ENCODE assay signal across 8 cellular contexts in genomic region chr9:121055642-121056143, GRCh38. TPM values are rescaled to one million over a fixed set of nuclear protein-coding genes. Genes with fewer than 3 reads are reported as not detected.
DNase-seq lines count a peak whose midpoint lies in the region; ATAC-seq, FAIRE-seq and TF ChIP-seq lines count a peak whose summit lies in the region.

No MANE protein-coding gene starts in this region.

- no peaks in the 10 kb centered on the region for H3K27me3 ChIP-seq in transverse colon

- H3K27ac ChIP-seq in transverse colon: no peak overlapping the region

- no peaks in the 10 kb centered on the region for H3K9me3 Mint-ChIP-seq in effector memory CD8-positive, alpha-beta T cell
- no peaks in the 10 kb centered on the region for H3K9me3 Mint-ChIP-seq in neural crest cell

- no peaks in the 10 kb centered on the region for H3K36me3 ChIP-seq in transverse colon

- H3K27me3 Mint-ChIP-seq in effector memory CD8-positive, alpha-beta T cell: no peaks in the 10 kb centered on the region
- no peaks in the 10 kb centered on the region for H3K27me3 Mint-ChIP-seq in neural crest cell (ENCODE audit: low read depth)

- in situ Hi-C loops in transverse colon (cut with MboI; ENCODE audit: low pct_ligation_motif_present in 1 of 4, low pct_unique_long_range_greater_than_20kb in 1 of 4, low sequenced_read_pairs in 3 of 4): loop anchor here in 1 of 4 donors (25.0 kb wide), 1 partner anchor 293 kb away; no protein-coding TSS in a partner anchor

- no peaks in the 10 kb centered on the region for H3K36me3 Mint-ChIP-seq in effector memory CD8-positive, alpha-beta T cell (ENCODE audit: insufficient read depth)
- peaks cover 3% of the 10 kb centered on the region for H3K36me3 Mint-ChIP-seq in neural crest cell (ENCODE audit: low read depth)

- H3K9me3 ChIP-seq in transverse colon: no peaks in the 10 kb centered on the region

- H3K4me3 Mint-ChIP-seq in effector memory CD8-positive, alpha-beta T cell: no peak overlapping the region
- H3K4me3 Mint-ChIP-seq in neural crest cell: no peak overlapping the region

- 100% methylated on average over 2 of the region's 2 CpGs; no CpG with 5 or more reads in 1 of the 2 donors for WGBS in transverse colon (ENCODE audit: low coverage in 1 of 2), 2 donors

- H3K4me3 ChIP-seq in transverse colon: no peak overlapping the region

- DNase-seq in GM10266 (ENCODE audit: extremely low spot score) (no peak), neural crest cell (ENCODE audit: low read depth, low spot score) (no peak), transverse colon (no peak), HPDE6-E6E7 (ENCODE audit: extremely low spot score) (no peak), GF-D8 (lab: John Stamatoyannopoulos, UW) (no peak), RCC 7860 (ENCODE audit: low spot score) (no peak)
- no peak for DNase-seq in effector memory CD8-positive, alpha-beta T cell

- TF ChIP-seq CTCF in GM10266 (IDR thresholded peaks at IDR 0.05; ENCODE audit: control insufficient read depth, insufficient read depth, low read depth, missing control alignments) (peak; percentile 22), LNCAP (IDR thresholded peaks at IDR 0.05) (peak; percentile 37), neural crest cell (conservative IDR thresholded peaks at IDR 0.05) (peak; percentile 42), transverse colon (IDR thresholded peaks at IDR 0.05) (peak in 2 of 5 experiments; percentile 32 to 41)

- TF ChIP-seq EP300 in transverse colon (IDR thresholded peaks at IDR 0.05; ENCODE audit: low read depth): no peak

- FAIRE-seq in RCC 7860 (lab: Jason Lieb, UNC): no peak

- no peak overlapping the region for H3K27ac Mint-ChIP-seq in effector memory CD8-positive, alpha-beta T cell
- no peak overlapping the region for H3K27ac Mint-ChIP-seq in neural crest cell (ENCODE audit: unreplicated experiment)

- peaks cover 0 to 3% (median 0%) of the 10 kb centered on the region in 4 donors for H3K4me1 ChIP-seq in transverse colon

- TF ChIP-seq POLR2A in transverse colon (IDR thresholded peaks at IDR 0.05): no peak

- no peaks in the 10 kb centered on the region for H3K4me1 Mint-ChIP-seq in effector memory CD8-positive, alpha-beta T cell (ENCODE audit: low read depth in 2 of 2)
- H3K4me1 Mint-ChIP-seq in neural crest cell: no peaks in the 10 kb centered on the region

- ATAC-seq in effector memory CD8-positive, alpha-beta T cell (replicated peaks): peak; percentile 56

- intact Hi-C loops in transverse colon (cut with DNase I; ENCODE audit: low total_unique reads): loop anchor here (10.0 kb wide), 1 partner anchor 301 kb away; no protein-coding TSS in a partner anchor

RNA-seq across cellular contexts. Expression of gene C5, which starts 5.6 kb away (rescaled TPM):
- 8.3 and 9.4 TPM in 2 replicates for total RNA-seq in neural crest cell
- total RNA-seq in transverse colon: 1 to 10 TPM in 3 of 4 donors, under 1 TPM in 1; 0.20 to 3.4 (median 1.9) TPM

RNA-seq across cellular contexts. Expression of gene CNTRL, which starts 19.1 kb away (rescaled TPM):
- 27.6 and 31.4 TPM in 2 replicates for total RNA-seq in neural crest cell
- total RNA-seq in transverse colon: 10 to 100 TPM in 2 of 4 donors, 1 to 10 TPM in 2; 6.0 to 21.3 (median 11.2) TPM
